In the genomic region with DNA sequence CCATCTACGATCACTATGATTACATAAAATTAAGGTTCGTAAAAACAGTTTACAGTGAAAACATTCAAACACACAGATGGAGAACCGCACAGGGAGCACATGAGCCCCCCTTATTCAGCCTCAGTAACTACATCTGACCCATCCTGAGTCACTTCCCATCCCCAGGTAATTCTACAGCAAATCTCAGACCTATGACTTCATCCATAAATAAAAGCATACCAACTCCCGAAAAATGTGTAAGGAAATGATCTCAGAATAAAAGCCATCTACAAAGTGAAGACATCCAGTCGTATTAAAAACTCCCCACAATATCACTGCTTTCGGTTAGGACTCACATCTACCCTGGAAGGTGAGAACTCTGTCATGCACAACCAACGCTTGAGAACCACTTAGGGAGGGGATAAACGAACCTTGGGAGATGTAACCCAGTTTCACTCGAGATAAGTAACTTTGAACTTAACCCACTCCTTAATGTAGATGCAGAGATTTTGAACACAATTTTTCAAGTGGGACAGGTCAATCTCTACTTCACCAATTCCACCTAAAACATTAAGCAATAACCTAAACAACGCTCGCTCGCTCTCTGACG, we compare ENCODE assay signal across 1 cellular context.
TF ChIP-seq lines count a peak whose summit lies in the region.

No MANE protein-coding gene starts in this region.

TF ChIP-seq in HEK293, 187 proteins besides CTCF, POLR2A, EP300 and RAD21 (continued from another document and continues in another):
- TF ChIP-seq, protein P1, sequence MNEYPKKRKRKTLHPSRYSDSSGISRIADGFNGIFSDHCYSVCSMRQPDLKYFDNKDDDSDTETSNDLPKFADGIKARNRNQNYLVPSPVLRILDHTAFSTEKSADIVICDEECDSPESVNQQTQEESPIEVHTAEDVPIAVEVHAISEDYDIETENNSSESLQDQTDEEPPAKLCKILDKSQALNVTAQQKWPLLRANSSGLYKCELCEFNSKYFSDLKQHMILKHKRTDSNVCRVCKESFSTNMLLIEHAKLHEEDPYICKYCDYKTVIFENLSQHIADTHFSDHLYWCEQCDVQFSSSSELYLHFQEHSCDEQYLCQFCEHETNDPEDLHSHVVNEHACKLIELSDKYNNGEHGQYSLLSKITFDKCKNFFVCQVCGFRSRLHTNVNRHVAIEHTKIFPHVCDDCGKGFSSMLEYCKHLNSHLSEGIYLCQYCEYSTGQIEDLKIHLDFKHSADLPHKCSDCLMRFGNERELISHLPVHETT (tag by site-specific recombination; IDR thresholded peaks at IDR 0.05): peak; percentile 14; the same call in 1 of the 2 replicates
- TF ChIP-seq ZNF776 (tag by site-specific recombination; IDR thresholded peaks at IDR 0.05; ENCODE audit: borderline replicate concordance): no peak
- no peak for TF ChIP-seq ZBTB1 (tag by site-specific recombination; IDR thresholded peaks at IDR 0.05)
- TF ChIP-seq FEZF1 (tag by site-specific recombination; IDR thresholded peaks at IDR 0.05): no peak
- no peak for TF ChIP-seq ZNF664 (tag by site-specific recombination; IDR thresholded peaks at IDR 0.05)
- TF ChIP-seq ZNF248 (tag by site-specific recombination; IDR thresholded peaks at IDR 0.05): no peak
- TF ChIP-seq ZNF146 (tag by site-specific recombination; IDR thresholded peaks at IDR 0.05): peak; percentile 85
- peak; percentile 2; the same call in 1 of the 2 replicates for TF ChIP-seq ZNF660 (tag by site-specific recombination; IDR thresholded peaks at IDR 0.05)
- no peak for TF ChIP-seq ZNF398 (tag by site-specific recombination; IDR thresholded peaks at IDR 0.05)
- TF ChIP-seq MYNN (tag by site-specific recombination; IDR thresholded peaks at IDR 0.05; ENCODE audit: borderline replicate concordance): no peak
- TF ChIP-seq, protein P2, sequence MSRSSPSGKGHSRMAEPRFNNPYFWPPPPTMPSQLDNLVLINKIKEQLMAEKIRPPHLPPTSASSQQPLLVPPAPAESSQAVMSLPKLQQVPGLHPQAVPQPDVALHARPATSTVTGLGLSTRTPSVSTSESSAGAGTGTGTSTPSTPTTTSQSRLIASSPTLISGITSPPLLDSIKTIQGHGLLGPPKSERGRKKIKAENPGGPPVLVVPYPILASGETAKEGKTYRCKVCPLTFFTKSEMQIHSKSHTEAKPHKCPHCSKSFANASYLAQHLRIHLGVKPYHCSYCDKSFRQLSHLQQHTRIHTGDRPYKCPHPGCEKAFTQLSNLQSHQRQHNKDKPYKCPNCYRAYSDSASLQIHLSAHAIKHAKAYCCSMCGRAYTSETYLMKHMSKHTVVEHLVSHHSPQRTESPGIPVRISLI (tag by site-specific recombination; IDR thresholded peaks at IDR 0.05): no peak
- TF ChIP-seq GFI1B (tag by site-specific recombination; IDR thresholded peaks at IDR 0.05): 0 out of 2 replicates have a peak, but pooled peaks have one; percentile 39
- no peak for TF ChIP-seq ZNF311 (tag by site-specific recombination; IDR thresholded peaks at IDR 0.05; ENCODE audit: borderline replicate concordance)
- no peak for TF ChIP-seq ZNF76 (tag by site-specific recombination; IDR thresholded peaks at IDR 0.05; ENCODE audit: borderline replicate concordance, low read depth)
- TF ChIP-seq ZNF488 (tag by site-specific recombination; IDR thresholded peaks at IDR 0.05): no peak
- TF ChIP-seq ATF2 (tag by site-specific recombination; IDR thresholded peaks at IDR 0.05; ENCODE audit: low read depth): peak; percentile 54; the same call in 1 of the 2 replicates
- TF ChIP-seq ZNF777 (tag by site-specific recombination; IDR thresholded peaks at IDR 0.05; ENCODE audit: borderline replicate concordance): no peak
- TF ChIP-seq, protein P3, sequence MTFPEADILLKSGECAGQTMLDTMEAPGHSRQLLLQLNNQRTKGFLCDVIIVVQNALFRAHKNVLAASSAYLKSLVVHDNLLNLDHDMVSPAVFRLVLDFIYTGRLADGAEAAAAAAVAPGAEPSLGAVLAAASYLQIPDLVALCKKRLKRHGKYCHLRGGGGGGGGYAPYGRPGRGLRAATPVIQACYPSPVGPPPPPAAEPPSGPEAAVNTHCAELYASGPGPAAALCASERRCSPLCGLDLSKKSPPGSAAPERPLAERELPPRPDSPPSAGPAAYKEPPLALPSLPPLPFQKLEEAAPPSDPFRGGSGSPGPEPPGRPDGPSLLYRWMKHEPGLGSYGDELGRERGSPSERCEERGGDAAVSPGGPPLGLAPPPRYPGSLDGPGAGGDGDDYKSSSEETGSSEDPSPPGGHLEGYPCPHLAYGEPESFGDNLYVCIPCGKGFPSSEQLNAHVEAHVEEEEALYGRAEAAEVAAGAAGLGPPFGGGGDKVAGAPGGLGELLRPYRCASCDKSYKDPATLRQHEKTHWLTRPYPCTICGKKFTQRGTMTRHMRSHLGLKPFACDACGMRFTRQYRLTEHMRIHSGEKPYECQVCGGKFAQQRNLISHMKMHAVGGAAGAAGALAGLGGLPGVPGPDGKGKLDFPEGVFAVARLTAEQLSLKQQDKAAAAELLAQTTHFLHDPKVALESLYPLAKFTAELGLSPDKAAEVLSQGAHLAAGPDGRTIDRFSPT (tag by site-specific recombination; IDR thresholded peaks at IDR 0.05): no peak
- no peak for TF ChIP-seq MEIS1 (CRISPR knock-in tag; IDR thresholded peaks at IDR 0.05; ENCODE audit: borderline replicate concordance)
- TF ChIP-seq ZNF24 (tag by site-specific recombination; IDR thresholded peaks at IDR 0.05): no peak
- TF ChIP-seq KLF8 (tag by site-specific recombination; IDR thresholded peaks at IDR 0.05): no peak
- no peak for TF ChIP-seq ZNF433 (tag by site-specific recombination; IDR thresholded peaks at IDR 0.05; ENCODE audit: low read depth)
- TF ChIP-seq ZNF692 (tag by site-specific recombination; IDR thresholded peaks at IDR 0.05): no peak
- TF ChIP-seq ZNF843 (tag by site-specific recombination; IDR thresholded peaks at IDR 0.05): no peak
- TF ChIP-seq ZNF23 (tag by site-specific recombination; IDR thresholded peaks at IDR 0.05; ENCODE audit: borderline replicate concordance): no peak
- TF ChIP-seq ZBTB21 (tag by site-specific recombination; IDR thresholded peaks at IDR 0.05): peak; percentile 28; the same call in 1 of the 2 replicates
- peak; percentile 59; the same call in 1 of the 2 replicates for TF ChIP-seq ZNF366 (tag by site-specific recombination; conservative IDR thresholded peaks at IDR 0.05)
- no peak for TF ChIP-seq ZSCAN16 (tag by site-specific recombination; IDR thresholded peaks at IDR 0.05)
- no peak for TF ChIP-seq OVOL3 (tag by site-specific recombination; IDR thresholded peaks at IDR 0.05)
- TF ChIP-seq ZNF140 (tag by site-specific recombination; IDR thresholded peaks at IDR 0.05): no peak
- no peak for TF ChIP-seq ZNF404 (tag by site-specific recombination; IDR thresholded peaks at IDR 0.05)
- TF ChIP-seq ZNF37A (tag by site-specific recombination; IDR thresholded peaks at IDR 0.05): no peak
- TF ChIP-seq ZNF121 (tag by site-specific recombination; IDR thresholded peaks at IDR 0.05): no peak
- TF ChIP-seq ZNF184 (tag by site-specific recombination; IDR thresholded peaks at IDR 0.05): no peak
- TF ChIP-seq MZF1 (tag by site-specific recombination; IDR thresholded peaks at IDR 0.05; ENCODE audit: borderline replicate concordance): no peak
- TF ChIP-seq, protein P4, sequence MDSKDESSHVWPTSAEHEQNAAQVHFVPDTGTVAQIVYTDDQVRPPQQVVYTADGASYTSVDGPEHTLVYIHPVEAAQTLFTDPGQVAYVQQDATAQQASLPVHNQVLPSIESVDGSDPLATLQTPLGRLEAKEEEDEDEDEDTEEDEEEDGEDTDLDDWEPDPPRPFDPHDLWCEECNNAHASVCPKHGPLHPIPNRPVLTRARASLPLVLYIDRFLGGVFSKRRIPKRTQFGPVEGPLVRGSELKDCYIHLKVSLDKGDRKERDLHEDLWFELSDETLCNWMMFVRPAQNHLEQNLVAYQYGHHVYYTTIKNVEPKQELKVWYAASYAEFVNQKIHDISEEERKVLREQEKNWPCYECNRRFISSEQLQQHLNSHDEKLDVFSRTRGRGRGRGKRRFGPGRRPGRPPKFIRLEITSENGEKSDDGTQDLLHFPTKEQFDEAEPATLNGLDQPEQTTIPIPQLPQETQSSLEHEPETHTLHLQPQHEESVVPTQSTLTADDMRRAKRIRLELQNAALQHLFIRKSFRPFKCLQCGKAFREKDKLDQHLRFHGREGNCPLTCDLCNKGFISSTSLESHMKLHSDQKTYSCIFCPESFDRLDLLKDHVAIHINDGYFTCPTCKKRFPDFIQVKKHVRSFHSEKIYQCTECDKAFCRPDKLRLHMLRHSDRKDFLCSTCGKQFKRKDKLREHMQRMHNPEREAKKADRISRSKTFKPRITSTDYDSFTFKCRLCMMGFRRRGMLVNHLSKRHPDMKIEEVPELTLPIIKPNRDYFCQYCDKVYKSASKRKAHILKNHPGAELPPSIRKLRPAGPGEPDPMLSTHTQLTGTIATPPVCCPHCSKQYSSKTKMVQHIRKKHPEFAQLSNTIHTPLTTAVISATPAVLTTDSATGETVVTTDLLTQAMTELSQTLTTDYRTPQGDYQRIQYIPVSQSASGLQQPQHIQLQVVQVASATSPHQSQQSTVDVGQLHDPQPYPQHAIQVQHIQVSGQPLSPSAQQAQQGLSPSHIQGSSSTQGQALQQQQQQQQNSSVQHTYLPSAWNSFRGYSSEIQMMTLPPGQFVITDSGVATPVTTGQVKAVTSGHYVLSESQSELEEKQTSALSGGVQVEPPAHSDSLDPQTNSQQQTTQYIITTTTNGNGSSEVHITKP (tag by site-specific recombination; IDR thresholded peaks at IDR 0.05): no peak; the same call in 1 of the 2 replicates
- TF ChIP-seq REPIN1 (tag by site-specific recombination; IDR thresholded peaks at IDR 0.05; ENCODE audit: low read depth): no peak
- no peak for TF ChIP-seq ZNF585B (tag by site-specific recombination; IDR thresholded peaks at IDR 0.05)
- no peak for TF ChIP-seq ZNF654 (tag by site-specific recombination; IDR thresholded peaks at IDR 0.05; ENCODE audit: low read depth)
- no peak for TF ChIP-seq HOXC10 (CRISPR knock-in tag; IDR thresholded peaks at IDR 0.05)
- no peak for TF ChIP-seq ZFP3 (tag by site-specific recombination; IDR thresholded peaks at IDR 0.05; ENCODE audit: low read depth)
- TF ChIP-seq ZFHX2 (tag by site-specific recombination; conservative IDR thresholded peaks at IDR 0.05): no peak
- TF ChIP-seq ZNF624 (tag by site-specific recombination; IDR thresholded peaks at IDR 0.05): no peak
- no peak for TF ChIP-seq ZNF10 (tag by site-specific recombination; IDR thresholded peaks at IDR 0.05)
- TF ChIP-seq, protein P5, sequence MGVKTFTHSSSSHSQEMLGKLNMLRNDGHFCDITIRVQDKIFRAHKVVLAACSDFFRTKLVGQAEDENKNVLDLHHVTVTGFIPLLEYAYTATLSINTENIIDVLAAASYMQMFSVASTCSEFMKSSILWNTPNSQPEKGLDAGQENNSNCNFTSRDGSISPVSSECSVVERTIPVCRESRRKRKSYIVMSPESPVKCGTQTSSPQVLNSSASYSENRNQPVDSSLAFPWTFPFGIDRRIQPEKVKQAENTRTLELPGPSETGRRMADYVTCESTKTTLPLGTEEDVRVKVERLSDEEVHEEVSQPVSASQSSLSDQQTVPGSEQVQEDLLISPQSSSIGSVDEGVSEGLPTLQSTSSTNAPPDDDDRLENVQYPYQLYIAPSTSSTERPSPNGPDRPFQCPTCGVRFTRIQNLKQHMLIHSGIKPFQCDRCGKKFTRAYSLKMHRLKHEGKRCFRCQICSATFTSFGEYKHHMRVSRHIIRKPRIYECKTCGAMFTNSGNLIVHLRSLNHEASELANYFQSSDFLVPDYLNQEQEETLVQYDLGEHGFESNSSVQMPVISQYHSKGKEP (tag by site-specific recombination; IDR thresholded peaks at IDR 0.05): no peak
- TF ChIP-seq TCF7L2 (IDR thresholded peaks at IDR 0.05; ENCODE audit: borderline replicate concordance, low read depth, low read length): no peak
- no peak for TF ChIP-seq ZNF830 (tag by site-specific recombination; IDR thresholded peaks at IDR 0.05; ENCODE audit: low read depth)
- TF ChIP-seq KLF1 (tag by site-specific recombination; IDR thresholded peaks at IDR 0.05): no peak
- no peak for TF ChIP-seq ZNF768 (tag by site-specific recombination; IDR thresholded peaks at IDR 0.05)
- TF ChIP-seq ZNF621 (tag by site-specific recombination; IDR thresholded peaks at IDR 0.05): no peak
- no peak for TF ChIP-seq ZNF623 (tag by site-specific recombination; IDR thresholded peaks at IDR 0.05)
- TF ChIP-seq ZNF292 (tag by site-specific recombination; IDR thresholded peaks at IDR 0.05; ENCODE audit: borderline replicate concordance, low read depth): no peak
